12 cellular contexts compared by ENCODE assay signal in the genomic region with DNA sequence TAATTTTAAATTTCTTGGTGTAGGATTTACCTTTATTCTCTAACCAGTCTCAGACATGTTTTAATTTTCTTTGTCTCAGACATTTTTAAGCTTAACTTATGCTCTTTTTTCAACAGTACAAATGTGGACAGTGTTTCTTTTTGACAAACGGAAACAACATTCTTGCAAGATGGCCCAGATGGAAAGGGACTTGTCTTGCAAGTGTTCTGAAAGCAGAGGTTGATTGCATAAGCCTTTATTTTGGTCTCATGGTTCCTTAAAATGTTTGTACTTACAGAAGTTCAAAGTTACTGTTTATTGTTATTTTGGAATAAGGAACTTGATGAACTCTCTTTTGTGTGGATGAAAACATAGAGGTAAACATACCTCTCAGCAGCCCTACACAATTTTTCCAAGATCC. TPM values are rescaled to one million over a fixed set of nuclear protein-coding genes. Genes with fewer than 3 reads are reported as not detected.
DNase-seq lines count a peak whose midpoint lies in the region; ATAC-seq, FAIRE-seq and TF ChIP-seq lines count a peak whose summit lies in the region.
"Had no signal": no experiment of that assay in that cellular context is flagged by ENCODE, and none has a peak within 500 bp of the region (broad histone marks: within the 10 kb centered on the region; RNA-seq: fewer than 3 reads in every experiment).

No MANE protein-coding gene starts in this region.

- peak; percentile 70 for FAIRE-seq in GM18507 (lab: Jason Lieb, UNC)

- H3K79me2 ChIP-seq in smooth muscle cell (ENCODE audit: low read depth) = peaks cover 53% of the 10 kb centered on the region

- peaks cover 73% of the 10 kb centered on the region for H4K20me1 ChIP-seq in smooth muscle cell (ENCODE audit: low read depth)

- no peaks in the 10 kb centered on the region for H3K36me3 ChIP-seq in smooth muscle cell (ENCODE audit: low read depth)
- H3K36me3 ChIP-seq: neural progenitor cell had no signal

- no peak overlapping the region for H3K27ac ChIP-seq in smooth muscle cell (ENCODE audit: low read depth)
- H3K27ac ChIP-seq: neural progenitor cell had no signal

- no peak for ATAC-seq in stimulated activated effector memory CD8-positive, alpha-beta T cell treated with anti-CD3 and anti-CD28 coated beads, Interleukin-12 subunit alpha, Interleukin-12 subunit beta, amount 100 ng/mL, for 72 hours
- no peak for ATAC-seq in GM18498 (IDR thresholded peaks at IDR 0.05; ENCODE audit: unreplicated experiment)

- peak overlapping the region; percentile 59 for H3K4me3 Mint-ChIP-seq in stimulated activated effector memory CD8-positive, alpha-beta T cell treated with anti-CD3 and anti-CD28 coated beads, Interleukin-12 subunit alpha, Interleukin-12 subunit beta, amount 100 ng/mL, for 72 hours
- H3K4me3 Mint-ChIP-seq: neural progenitor cell had no signal

- no peaks in the 10 kb centered on the region for H3K27me3 ChIP-seq in smooth muscle cell (ENCODE audit: low read depth)
- H3K27me3 ChIP-seq: neural progenitor cell had no signal

- 84% methylated on average over 1 of the region's 1 CpG for WGBS in smooth muscle cell (ENCODE audit: low lambda C conversion rate)

- no peak overlapping the region for H3K9ac ChIP-seq in smooth muscle cell (ENCODE audit: low read depth)
- H3K9ac ChIP-seq: neural progenitor cell had no signal

- H3K9me3 ChIP-seq in smooth muscle cell (replicated peaks; ENCODE audit: low read depth) = no peaks in the 10 kb centered on the region

- H3K36me3 Mint-ChIP-seq in stimulated activated effector memory CD8-positive, alpha-beta T cell treated with anti-CD3 and anti-CD28 coated beads, Interleukin-12 subunit alpha, Interleukin-12 subunit beta, amount 100 ng/mL, for 72 hours = peaks cover 87% of the 10 kb centered on the region
- H3K36me3 Mint-ChIP-seq: neural progenitor cell had no signal

- no peak overlapping the region for H2AFZ ChIP-seq in smooth muscle cell (ENCODE audit: low read depth)
- H2AFZ ChIP-seq: neural progenitor cell had no signal

- H3K4me1 Mint-ChIP-seq in stimulated activated effector memory CD8-positive, alpha-beta T cell treated with anti-CD3 and anti-CD28 coated beads, Interleukin-12 subunit alpha, Interleukin-12 subunit beta, amount 100 ng/mL, for 72 hours = peaks cover 57% of the 10 kb centered on the region
- H3K4me1 Mint-ChIP-seq: neural progenitor cell had no signal

- peaks cover 5% of the 10 kb centered on the region for H3K4me1 ChIP-seq in smooth muscle cell (ENCODE audit: low read depth)

- H3K27ac Mint-ChIP-seq in stimulated activated effector memory CD8-positive, alpha-beta T cell treated with anti-CD3 and anti-CD28 coated beads, Interleukin-12 subunit alpha, Interleukin-12 subunit beta, amount 100 ng/mL, for 72 hours = peak overlapping the region; percentile 89
- H3K27ac Mint-ChIP-seq: neural progenitor cell had no signal

- no peak for TF ChIP-seq CTCF in smooth muscle cell (IDR thresholded peaks at IDR 0.05; ENCODE audit: borderline replicate concordance, insufficient read depth, poor library complexity, severe bottlenecking)

- no peak overlapping the region for H3K4me3 ChIP-seq in smooth muscle cell
- H3K4me3 ChIP-seq: neural progenitor cell had no signal

- no peaks in the 10 kb centered on the region for H3K9me3 Mint-ChIP-seq in stimulated activated effector memory CD8-positive, alpha-beta T cell treated with anti-CD3 and anti-CD28 coated beads, Interleukin-12 subunit alpha, Interleukin-12 subunit beta, amount 100 ng/mL, for 72 hours
- H3K9me3 Mint-ChIP-seq: neural progenitor cell had no signal

- DNase-seq in GM18507 (ENCODE audit: extremely low spot score, insufficient read length, low read depth) = no peak
- DNase-seq in OCI-M1 (lab: John Stamatoyannopoulos, UW) = peak; percentile 17
- DNase-seq in fibroblast of gingiva (ENCODE audit: low read depth) = peak; percentile 31
- no peak for DNase-seq in stimulated activated effector memory CD8-positive, alpha-beta T cell treated with anti-CD3 and anti-CD28 coated beads, Interleukin-12 subunit alpha, Interleukin-12 subunit beta, amount 100 ng/mL, for 72 hours (ENCODE audit: low spot score in 2 of 2)
- DNase-seq in smooth muscle cell (lab: John Stamatoyannopoulos, UW; ENCODE audit: unreplicated experiment) = no peak
- DNase-seq in kidney glomerular epithelial cell (lab: John Stamatoyannopoulos, UW) = no peak
- DNase-seq: DND-41; effector CD4-positive, alpha-beta T cell; NCI-H510A treated with DMSO at 0.1 percent for 48 hours; T-helper 9 cell had no signal

- H3F3A ChIP-seq in smooth muscle cell (ENCODE audit: low read depth) = no peaks in the 10 kb centered on the region

- no peak overlapping the region for H3K4me2 ChIP-seq in smooth muscle cell
- H3K4me2 ChIP-seq: neural progenitor cell had no signal

RNA-seq across cellular contexts. Expression of a gene that starts 22.9 kb away (rescaled TPM):
- 16.0 and 18.4 TPM in 2 replicates for total RNA-seq in smooth muscle cell
- polyA plus RNA-seq in smooth muscle cell = 22.5 and 29.7 TPM in 2 replicates

RNA-seq across cellular contexts. Expression of a gene that starts 53.9 kb away (rescaled TPM):
- total RNA-seq in smooth muscle cell = 6.5 and 6.8 TPM in 2 replicates
- polyA plus RNA-seq in smooth muscle cell = 1.5 and 4.3 TPM in 2 replicates

Comparison
In these comparisons a context has a peak if more than half of its experiments do, and no peak if none do; other contexts are left out.
1. DNase-seq: peak in OCI-M1 (single experiment) and fibroblast of gingiva (single experiment); none in GM18507 (single experiment), stimulated activated effector memory CD8-positive, alpha-beta T cell treated with anti-CD3 and anti-CD28 coated beads, Interleukin-12 subunit alpha, Interleukin-12 subunit beta, amount 100 ng/mL, for 72 hours (0 of 2), smooth muscle cell (single experiment) and kidney glomerular epithelial cell (single experiment).